3 cellular contexts compared by ENCODE assay signal in the genomic region with DNA sequence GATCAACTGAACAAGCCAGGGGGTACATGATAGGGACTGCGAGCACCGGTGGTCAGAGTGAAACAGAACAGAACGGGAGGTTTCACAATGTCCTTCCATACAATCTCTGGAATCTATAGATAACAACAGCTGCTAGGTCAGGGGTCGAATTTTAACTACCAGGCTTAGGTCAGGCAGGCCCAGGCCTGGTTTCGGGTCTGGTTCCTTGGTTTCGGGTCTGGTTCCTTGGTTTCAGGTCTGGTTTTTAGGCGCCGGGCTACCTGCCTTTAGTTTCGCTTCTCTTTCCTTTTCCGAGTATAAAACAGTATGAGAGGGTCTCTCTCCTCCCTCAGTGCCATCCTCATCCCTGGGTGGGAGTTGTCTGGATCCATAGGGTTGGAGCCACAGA.
TF ChIP-seq lines count a peak whose summit lies in the region.

No MANE protein-coding gene starts in this region.

TF ChIP-seq in A549, 52 proteins besides CTCF, POLR2A, EP300 and RAD21:
- 0 out of 2 replicates have a peak, but pooled peaks have one; percentile 65 for TF ChIP-seq TP53 (CRISPR knock-in tag; IDR thresholded peaks at IDR 0.05)

TF ChIP-seq in GM12891, 5 proteins besides CTCF, POLR2A, EP300 and RAD21:
- TF ChIP-seq SPI1 (IDR thresholded peaks at IDR 0.05; ENCODE audit: low read depth, low read length), result peak; percentile 65

TF ChIP-seq in GM12878, 131 proteins besides CTCF, POLR2A, EP300 and RAD21:
- TF ChIP-seq NR2F1 (conservative IDR thresholded peaks at IDR 0.05), result peak; percentile 77
- TF ChIP-seq SPI1 (IDR thresholded peaks at IDR 0.05; ENCODE audit: borderline replicate concordance, insufficient read depth, low read depth, low read length), result peak; percentile 46
- TF ChIP-seq TCF12 (IDR thresholded peaks at IDR 0.05; ENCODE audit: low read depth, low read length), result 0 out of 2 replicates have a peak, but pooled peaks have one; percentile 23
- TF ChIP-seq IRF4 (IDR thresholded peaks at IDR 0.05; ENCODE audit: low read depth, low read length), result 0 out of 2 replicates have a peak, but pooled peaks have one; percentile 33
- 0 out of 2 replicates have a peak, but pooled peaks have one; percentile 27 for TF ChIP-seq NR2C1 (IDR thresholded peaks at IDR 0.05)
- peak; percentile 64; a peak in 3 of 4 replicates for TF ChIP-seq IKZF2 (IDR thresholded peaks at IDR 0.05)
- peak; percentile 72 for TF ChIP-seq EED (IDR thresholded peaks at IDR 0.05; ENCODE audit: low read depth)
- TF ChIP-seq IKZF1 (conservative IDR thresholded peaks at IDR 0.05), result peak; percentile 61
